19 cellular contexts compared by ENCODE assay signal in the genomic region with DNA sequence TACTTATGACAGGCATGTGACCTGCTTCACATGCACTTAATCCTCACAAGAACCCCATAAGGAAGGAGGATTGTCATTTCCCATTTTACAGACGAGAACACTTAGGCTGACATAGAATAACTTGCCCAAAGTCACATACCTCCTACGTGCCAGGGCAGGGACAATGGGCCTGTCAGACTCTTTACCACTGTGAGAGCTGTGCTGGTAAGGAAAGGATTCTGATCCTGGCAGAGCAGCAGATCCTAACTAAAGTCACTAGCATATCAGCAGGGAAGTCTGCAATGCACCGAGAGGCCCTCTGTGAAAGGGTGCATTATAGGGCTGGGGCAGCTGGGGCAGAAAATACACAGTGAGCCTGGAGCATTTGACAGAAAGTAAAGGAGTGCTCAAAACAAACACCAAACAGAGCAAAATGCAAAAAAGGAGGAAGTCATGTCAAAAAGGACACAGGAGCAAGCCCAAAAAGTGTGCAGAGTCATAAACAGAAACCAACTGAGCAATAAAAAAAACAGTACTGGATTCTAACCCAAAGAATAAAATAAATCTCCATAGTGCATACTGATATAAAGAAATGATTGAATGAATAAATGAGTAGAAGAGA. TPM values are rescaled to one million over a fixed set of nuclear protein-coding genes. Genes with fewer than 3 reads are reported as not detected.
DNase-seq lines count a peak whose midpoint lies in the region; ATAC-seq, FAIRE-seq and TF ChIP-seq lines count a peak whose summit lies in the region.
"Had no signal": no experiment of that assay in that cellular context is flagged by ENCODE, and none has a peak within 500 bp of the region (broad histone marks: within the 10 kb centered on the region; RNA-seq: fewer than 3 reads in every experiment).

No MANE protein-coding gene starts in this region.

- no peak overlapping the region for H3K27ac ChIP-seq in H1 (ENCODE audit: low read depth, low read length)
- peak overlapping the region in 1 of 5 donors; percentile 3 for H3K27ac ChIP-seq in stomach
- H3K27ac ChIP-seq in thyroid gland, result peak overlapping the region in 1 of 3 donors; percentile 27
- H3K27ac ChIP-seq: BLaER1, PC-9, transverse colon had no signal

- no peaks in the 10 kb centered on the region for H3K9me3 Mint-ChIP-seq in type B pancreatic cell
- H3K9me3 Mint-ChIP-seq: stimulated activated naive B cell treated with anti-CD40 and anti-IgM and Interleukin-4, amounts not matched to agents 10 μg/mL and 1 μg/mL and 100 μg/mL, for 72 hours had no signal

- H4K8ac ChIP-seq in H1 (ENCODE audit: extremely low read depth, insufficient read depth, low read length), result no peak overlapping the region

- no peaks in the 10 kb centered on the region for H3K79me2 ChIP-seq in H1 (ENCODE audit: control insufficient read depth in 1 of 2, insufficient read depth in 2 of 2, low read length in 2 of 2)

- no peaks in the 10 kb centered on the region for H3K27me3 Mint-ChIP-seq in type B pancreatic cell

- H3K4me3 Mint-ChIP-seq in type B pancreatic cell, result no peak overlapping the region
- H3K4me3 Mint-ChIP-seq: activated CD4-positive, alpha-beta T cell treated with anti-CD3 and anti-CD28 coated beads for 36 hours; activated CD8-positive, alpha-beta memory T cell treated with anti-CD3 and anti-CD28 coated beads, Interleukin-2, amount 10 ng/mL, durations not matched to agents 7 days and 5 days; stimulated activated naive B cell treated with anti-CD40 and anti-IgM and Interleukin-4, amounts not matched to agents 10 μg/mL and 1 μg/mL and 100 μg/mL, for 72 hours had no signal

- TF ChIP-seq EP300 in H1 (IDR thresholded peaks at IDR 0.05; ENCODE audit: borderline replicate concordance in 1 of 2, low read depth in 2 of 2, low read length in 2 of 2) (no peak), stomach (IDR thresholded peaks at IDR 0.05) (no peak)

- H4K5ac ChIP-seq in H1 (ENCODE audit: insufficient read length, low read depth, low read length), result no peak overlapping the region

- no peak overlapping the region for H3K4me2 ChIP-seq in H1 (ENCODE audit: insufficient read depth in 1 of 2, low read depth in 2 of 2, low read length in 2 of 2)
- H3K4me2 ChIP-seq: BLaER1, PC-9 had no signal

- no peaks in the 10 kb centered on the region for H3K36me3 Mint-ChIP-seq in type B pancreatic cell
- H3K36me3 Mint-ChIP-seq: activated CD8-positive, alpha-beta memory T cell treated with anti-CD3 and anti-CD28 coated beads, Interleukin-2, amount 10 ng/mL, durations not matched to agents 7 days and 5 days; stimulated activated naive B cell treated with anti-CD40 and anti-IgM and Interleukin-4, amounts not matched to agents 10 μg/mL and 1 μg/mL and 100 μg/mL, for 72 hours had no signal

- peaks cover 22% of the 10 kb centered on the region for H3K4me1 Mint-ChIP-seq in type B pancreatic cell (ENCODE audit: unreplicated experiment)

- no peaks in the 10 kb centered on the region for H4K20me1 ChIP-seq in H1 (replicated peaks in 1 of 2; ENCODE audit: control insufficient read depth in 1 of 2, insufficient read depth in 2 of 2, low read length in 2 of 2)
- H4K20me1 ChIP-seq: BLaER1 had no signal

- H3K9me3 ChIP-seq in H1 (ENCODE audit: insufficient read depth in 2 of 2, low read depth in 1 of 2, low read length in 1 of 2) (no peaks in the 10 kb centered on the region), stomach (no peaks in the 10 kb centered on the region), thyroid gland (no peaks in the 10 kb centered on the region)
- H3K9me3 ChIP-seq: BLaER1, transverse colon had no signal

- H3K4me3 ChIP-seq in H1 (ENCODE audit: extremely low read depth in 1 of 4, insufficient read depth in 2 of 4, low read depth in 3 of 4, low read length in 4 of 4) (no peak overlapping the region), stomach (no peak overlapping the region), thyroid gland (replicated peaks in 1 of 3) (no peak overlapping the region)
- H3K4me3 ChIP-seq: BLaER1, PC-9, transverse colon had no signal

- H3K18ac ChIP-seq in H1 (ENCODE audit: extremely low read depth, low read length), result no peak overlapping the region

- CTCF ChIA-PET in H1 (lab: Charles Lee; ENCODE audit: partially characterized antibody), result interaction anchor here (1.3 to 1.5 kb wide), 2 partner anchors 9 to 50 kb away, joined by 4 read pairs; no protein-coding TSS in a partner anchor

- no peak overlapping the region for H3K9ac ChIP-seq in H1 (replicated peaks in 1 of 4; ENCODE audit: extremely low read depth in 1 of 4, low read depth in 3 of 4, low read length in 3 of 4)
- H3K9ac ChIP-seq: BLaER1 had no signal

- FAIRE-seq in H1 (lab: Jason Lieb, UNC), result no peak
- FAIRE-seq: kidney had no signal

- no peak overlapping the region for H2BK5ac ChIP-seq in H1 (ENCODE audit: low read depth, low read length)

- no peak overlapping the region for H3K14ac ChIP-seq in H1 (ENCODE audit: insufficient read length)

- H2BK20ac ChIP-seq in H1 (ENCODE audit: low read length), result no peak overlapping the region

- H3K36me3 ChIP-seq in H1 (ENCODE audit: control insufficient read depth in 2 of 4, insufficient read depth in 4 of 4, low read length in 3 of 4) (no peaks in the 10 kb centered on the region), stomach (no peaks in the 10 kb centered on the region), thyroid gland (no peaks in the 10 kb centered on the region)
- H3K36me3 ChIP-seq: BLaER1, transverse colon had no signal

- H3K27me3 ChIP-seq in H1 (replicated peaks in 1 of 4; ENCODE audit: control insufficient read depth in 3 of 4, extremely low read depth in 1 of 4, insufficient read depth in 3 of 4, low read length in 3 of 4) (no peaks in the 10 kb centered on the region), stomach (no peaks in the 10 kb centered on the region), thyroid gland (no peaks in the 10 kb centered on the region)
- H3K27me3 ChIP-seq: BLaER1, transverse colon had no signal

- H3K56ac ChIP-seq in H1 (replicated peaks; ENCODE audit: insufficient read length, low read depth, low read length), result no peak overlapping the region

- H2BK12ac ChIP-seq in H1 (ENCODE audit: low read depth, low read length), result no peak overlapping the region

- ATAC-seq in GM21723 (IDR thresholded peaks at IDR 0.05; ENCODE audit: unreplicated experiment), result peak; percentile 62
- no peak for ATAC-seq in Right ventricle myocardium superior (ENCODE audit: poor library complexity)
- ATAC-seq in GM18519 (IDR thresholded peaks at IDR 0.05; ENCODE audit: low FRiP score, unreplicated experiment), result no peak
- ATAC-seq: activated CD4-positive, alpha-beta T cell treated with anti-CD3 and anti-CD28 coated beads for 36 hours; activated CD8-positive, alpha-beta memory T cell treated with anti-CD3 and anti-CD28 coated beads, Interleukin-2, amount 10 ng/mL, durations not matched to agents 7 days and 5 days had no signal

- H3K4ac ChIP-seq in H1 (replicated peaks; ENCODE audit: insufficient read length, low read depth, low read length), result peak overlapping the region; percentile 14

- no peak for TF ChIP-seq CTCF in H1 (IDR thresholded peaks at IDR 0.05; ENCODE audit: control extremely low read depth in 1 of 3, insufficient read depth in 1 of 3, low read depth in 1 of 3, low read length in 3 of 3)
- TF ChIP-seq CTCF in type B pancreatic cell (conservative IDR thresholded peaks at IDR 0.05), result no peak
- TF ChIP-seq CTCF in stomach (IDR thresholded peaks at IDR 0.05), result no peak
- TF ChIP-seq CTCF in thyroid gland (IDR thresholded peaks at IDR 0.05), result no peak

- DNase-seq in Kasumi-1 (lab: John Stamatoyannopoulos, UW) (peak; percentile 15 to 38), H1 (ENCODE audit: low read depth in 1 of 2, low spot score in 2 of 2) (peak in 1 of 2 experiments; percentile 39), type B pancreatic cell (ENCODE audit: extremely low spot score, unreplicated experiment) (no peak), Right ventricle myocardium superior (no peak), stomach (no peak), thyroid gland (no peak)
- DNase-seq: activated CD4-positive, alpha-beta T cell treated with anti-CD3 and anti-CD28 coated beads for 36 hours; activated CD8-positive, alpha-beta memory T cell treated with anti-CD3 and anti-CD28 coated beads, Interleukin-2, amount 10 ng/mL, durations not matched to agents 7 days and 5 days; activated effector memory CD4-positive, alpha-beta T cell treated with anti-CD3 and anti-CD28 coated beads, Interleukin-2, amount 50 U/mL, for 16 hours; hypothalamus; kidney; NCI-H2029 treated with DMSO at 0.1 percent for 48 hours; NCI-H510A; PC-9; stimulated activated naive B cell treated with anti-CD40 and anti-IgM and Interleukin-4, amounts not matched to agents 10 μg/mL and 1 μg/mL and 100 μg/mL, for 72 hours; transverse colon had no signal

- no peaks in the 10 kb centered on the region for H3K79me1 ChIP-seq in H1 (ENCODE audit: low read depth, low read length)

- no peak overlapping the region for H2BK15ac ChIP-seq in H1 (ENCODE audit: low read length)

- H3K4me1 ChIP-seq in H1 (replicated peaks in 1 of 4; ENCODE audit: control insufficient read depth in 3 of 4, insufficient read depth in 4 of 4, low read length in 3 of 4), result peaks cover 8 to 21% (median 15%) of the 10 kb centered on the region in 4 experiments
- H3K4me1 ChIP-seq in stomach, result peaks cover 4 to 32% (median 19%) of the 10 kb centered on the region in 4 donors
- H3K4me1 ChIP-seq in thyroid gland, result peaks cover 23 to 38% of the 10 kb centered on the region in 2 donors
- H3K4me1 ChIP-seq: BLaER1 had no signal

- TF ChIP-seq RAD21 in H1 (IDR thresholded peaks at IDR 0.05 in 1 of 2, conservative IDR thresholded peaks at IDR 0.05 in 1 of 2; ENCODE audit: low read depth in 2 of 2, low read length in 2 of 2), result no peak

- H2BK120ac ChIP-seq in H1 (replicated peaks; ENCODE audit: low read depth, low read length), result no peak overlapping the region

- WGBS in H1 (ENCODE audit: extremely low coverage in 1 of 2, insufficient coverage in 1 of 2, insufficient read length in 1 of 2, insufficient replicate concordance in 2 of 2, low coverage in 1 of 2, low lambda C conversion rate in 2 of 2, missing lambda C conversion rate in 1 of 2), 2 experiments, result 72% methylated on average over 3 of the region's 3 CpGs; no CpG with 5 or more reads in 1 of the 2 experiments
- 71 to 85% (median 78%) methylated on average over 3 of the region's 3 CpGs for WGBS in stomach, 5 donors
- 60 to 65% methylated on average over 3 of the region's 3 CpGs for WGBS in thyroid gland, 2 donors

- H4K91ac ChIP-seq in H1 (replicated peaks; ENCODE audit: insufficient read length, low read length), result no peak overlapping the region

- TF ChIP-seq POLR2A in H1 (IDR thresholded peaks at IDR 0.05; ENCODE audit: control extremely low read depth in 1 of 2, low read depth in 2 of 2, low read length in 2 of 2), result no peak
- TF ChIP-seq POLR2A in stomach (IDR thresholded peaks at IDR 0.05), result no peak
- TF ChIP-seq POLR2A in thyroid gland (IDR thresholded peaks at IDR 0.05), result no peak

- H3K27ac Mint-ChIP-seq in type B pancreatic cell, result peak overlapping the region; percentile 29
- H3K27ac Mint-ChIP-seq: activated CD4-positive, alpha-beta T cell treated with anti-CD3 and anti-CD28 coated beads for 36 hours; activated CD8-positive, alpha-beta memory T cell treated with anti-CD3 and anti-CD28 coated beads, Interleukin-2, amount 10 ng/mL, durations not matched to agents 7 days and 5 days; stimulated activated naive B cell treated with anti-CD40 and anti-IgM and Interleukin-4, amounts not matched to agents 10 μg/mL and 1 μg/mL and 100 μg/mL, for 72 hours had no signal

- H3K23me2 ChIP-seq in H1 (ENCODE audit: low read depth, low read length), result peaks cover 3% of the 10 kb centered on the region; the same call in 1 of the 2 replicates

- POLR2A ChIA-PET in H1 (lab: Charles Lee; ENCODE audit: partially characterized antibody), result interaction anchor here (1.4 kb wide), 1 partner anchor 55 kb away, joined by 4 read pairs; no protein-coding TSS in a partner anchor

- H2AFZ ChIP-seq in H1 (ENCODE audit: low read length), result no peak overlapping the region
- H2AFZ ChIP-seq: PC-9 had no signal

- H3K23ac ChIP-seq in H1 (ENCODE audit: insufficient read length), result no peak overlapping the region

- H2AK5ac ChIP-seq in H1 (ENCODE audit: low read depth, low read length), result peak overlapping the region; percentile 32; the same call in 1 of the 2 replicates

- intact Hi-C loops in Right ventricle myocardium superior (cut with DNase I) (no loop called here), stomach (cut with DNase I; ENCODE audit: low total_unique reads) (no loop called here), thyroid gland (cut with DNase I) (no loop called here)

RNA-seq across cellular contexts. Expression of gene SP3, which starts 56.0 kb away (rescaled TPM):
- total RNA-seq in H1 (2021; fragmentation: NEBNext Ultra II Directional; extraction: Animal tissue kit (Norgen Biotek cat#: 25700)), result 85.1 and 92.1 TPM in 2 replicates
- 20.2 and 31.0 TPM in 2 replicates for polyA plus RNA-seq in H1 (2011; rRNA removed)
- 29.7 TPM for polyA plus RNA-seq in H1 (2011; cell fraction: cytosol; rRNA removed)
- polyA plus RNA-seq in H1 (2011; cell fraction: nucleus; rRNA removed), result 35.4 TPM
- 31.0 to 46.1 TPM (median 39.0 TPM) in 4 replicates for polyA plus RNA-seq in H1 (2012, experiment 1 of 2)
- polyA plus RNA-seq in H1 (2012, experiment 2 of 2), result 2.5 TPM
- polyA plus RNA-seq in H1 (2013, experiment 1 of 2), result 28.3 TPM
- polyA plus RNA-seq in H1 (2013, experiment 2 of 2), result 28.7 TPM
- 119 and 166 TPM in 2 replicates for polyA minus RNA-seq in H1 (2011; rRNA and poly(A)+ RNA removed)
- polyA minus RNA-seq in H1 (2011; cell fraction: cytosol; rRNA and poly(A)+ RNA removed), result 54.6 TPM
- 158 TPM for polyA minus RNA-seq in H1 (2011; cell fraction: nucleus; rRNA and poly(A)+ RNA removed)
- 75.0 and 94.5 TPM in 2 replicates for total RNA-seq in type B pancreatic cell (ENCODE audit: low replicate concordance)
- 35.3 TPM for total RNA-seq in Right ventricle myocardium superior
- 100 to 1,000 TPM in 1 of 5 donors, 10 to 100 TPM in 4; 32.4 to 147 (median 80.4) TPM for total RNA-seq in stomach
- 10 to 100 TPM; 15.0 to 21.1 (median 17.8) TPM for polyA plus RNA-seq in stomach
- 100 to 1,000 TPM; 152 to 237 (median 186) TPM for total RNA-seq in thyroid gland

Comparison
In these comparisons a context has a peak if more than half of its experiments do, and no peak if none do; other contexts are left out.
1. DNase-seq: peak in Kasumi-1 (2 of 2); none in type B pancreatic cell (single experiment), Right ventricle myocardium superior (single experiment), stomach (single experiment) and thyroid gland (0 of 2).